Comparison of ENCODE assay signal across 24 cellular contexts in genomic region chr17:37719866-37720265, GRCh38. TPM values are rescaled to one million over a fixed set of nuclear protein-coding genes. Genes with fewer than 3 reads are reported as not detected.
"Had no signal": no experiment of that assay in that cellular context is flagged by ENCODE, and none has a peak within 500 bp of the region (broad histone marks: within the 10 kb centered on the region; RNA-seq: fewer than 3 reads in every experiment).

No MANE protein-coding gene starts in this region.

- FAIRE-seq: RCC 7860 had no signal

- DNase-seq: Karpas-422, KG1, MG63, NCI-H1092, NCI-H1105 treated with DMSO at 0.1 percent for 48 hours, NCI-H1417 treated with DMSO at 0.1 percent for 48 hours, NCI-H146, NCI-H1694 treated with DMSO at 0.1 percent for 48 hours, NCI-H1930, NCI-H2081, NCI-H2107, NCI-H226, NCI-H446, NCI-H510A, NCI-H524 treated with DMSO at 0.1 percent for 48 hours, NCI-H69, NCI-H774, Right ventricle myocardium superior, RPMI8226, SIG-M5 had no signal

- H3K27me3 ChIP-seq: MG63, SJSA1 had no signal

- H3K4me3 ChIP-seq: MG63, SJSA1, SK-N-MC had no signal

- H3K9me3 ChIP-seq: MG63, SJSA1 had no signal

- H3K27ac ChIP-seq: SJSA1, SK-N-MC had no signal

- H3K36me3 ChIP-seq: MG63, SJSA1 had no signal

RNA-seq across cellular contexts. Expression of gene HNF1B, which starts 25.0 kb away (rescaled TPM):
- total RNA-seq: HT1080, Right ventricle myocardium superior, SJSA1 had no signal
